14 cellular contexts compared by ENCODE assay signal in the genomic region with DNA sequence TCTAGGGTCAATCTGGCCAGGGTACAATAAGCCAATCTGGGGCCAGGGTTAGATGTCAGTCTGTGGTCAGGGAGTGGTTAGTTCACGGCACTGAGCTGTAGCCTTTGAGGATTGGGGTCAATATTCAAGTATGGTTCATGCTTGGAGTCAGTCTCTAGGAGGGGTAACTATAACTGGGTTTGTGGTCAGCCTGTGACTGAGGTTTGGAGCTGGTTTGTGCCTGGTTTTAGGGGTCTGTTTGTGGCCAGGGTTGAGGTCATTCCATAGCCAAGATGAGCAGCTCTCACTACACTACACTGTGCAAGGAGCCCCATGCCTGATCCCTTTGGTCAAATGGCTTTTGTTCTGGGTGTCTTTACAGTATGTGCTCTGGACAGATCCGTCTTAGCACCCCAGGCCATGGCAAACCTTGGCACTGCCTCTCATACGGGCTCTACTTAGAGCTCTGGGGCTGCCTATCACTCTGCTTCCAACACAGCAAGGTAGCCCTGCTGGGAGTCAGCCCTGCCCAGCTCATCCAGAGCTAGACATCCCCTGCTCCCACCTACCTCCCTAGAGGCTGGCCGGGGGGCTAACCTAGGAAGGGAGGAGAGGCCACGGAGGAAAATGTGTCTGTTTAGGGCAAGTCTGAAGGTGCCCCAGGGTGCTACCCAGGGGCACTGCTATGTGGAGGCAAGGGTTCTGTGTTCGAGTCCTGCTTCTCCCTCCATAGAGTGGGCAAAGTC.
"Had no signal": no experiment of that assay in that cellular context is flagged by ENCODE, and none has a peak within 500 bp of the region (broad histone marks: within the 10 kb centered on the region; RNA-seq: fewer than 3 reads in every experiment).

No MANE protein-coding gene starts in this region.

- ATAC-seq: natural killer cell treated with Interleukin-12 subunit alpha and Interleukin-12 subunit beta and Interleukin-15 and Interleukin-18, amount 100 ng/mL, for 72 hours; right cardiac atrium; stimulated activated naive CD8-positive, alpha-beta T cell treated with anti-CD3 and anti-CD28 coated beads, Interleukin-15, Interleukin-2, amounts not matched to agents 100 U/mL and 50 U/mL, for 24 hours had no signal

- H3K4me3 ChIP-seq: heart right ventricle, smooth muscle cell, suprapubic skin, thyroid gland, vagina had no signal

- DNase-seq: dermis blood vessel endothelial cell; erythroblast; heart right ventricle; hypothalamus; kidney glomerular epithelial cell; mammary epithelial cell; right cardiac atrium; stimulated activated CD4-positive, alpha-beta T cell treated with anti-CD3 and anti-CD28 coated beads, Interleukin-2, amount 100 ng/mL, for 48 hours; stimulated activated naive CD8-positive, alpha-beta T cell treated with anti-CD3 and anti-CD28 coated beads, Interleukin-15, Interleukin-2, amounts not matched to agents 100 U/mL and 50 U/mL, for 24 hours; thyroid gland had no signal
